8 cellular contexts compared by ENCODE assay signal in genomic region chr11:59173964-59174663, GRCh38. TPM values are rescaled to one million over a fixed set of nuclear protein-coding genes. Genes with fewer than 3 reads are reported as not detected.
DNase-seq lines count a peak whose midpoint lies in the region; ATAC-seq and TF ChIP-seq lines count a peak whose summit lies in the region.

No MANE protein-coding gene starts in this region.

- peaks cover 0 to 27% (median 10%) of the 10 kb centered on the region in 12 donors for H3K4me1 ChIP-seq in heart left ventricle
- H3K4me1 ChIP-seq in colonic mucosa: peaks cover 5% of the 10 kb centered on the region

- peak overlapping the region in 8 of 12 donors; percentile 10 to 68 (median 48) for H3K27ac ChIP-seq in heart left ventricle
- peak overlapping the region; percentile 91 for H3K27ac ChIP-seq in colonic mucosa

- H3K27ac Mint-ChIP-seq in mesothelial cell of epicardium: peak overlapping the region; percentile 96
- H3K27ac Mint-ChIP-seq in activated T-helper 2 cell treated with anti-CD3 and anti-CD28 coated beads, Interferon-gamma antibody, Interleukin-2, Interleukin-4, amounts not matched to agents 10 μg/mL and 5 μg/mL and 100 μg/mL, durations not matched to agents 14 hours and 24 hours and 36 hours: no peak overlapping the region

- peaks cover 10% of the 10 kb centered on the region for H3K36me3 Mint-ChIP-seq in mesothelial cell of epicardium
- H3K36me3 Mint-ChIP-seq in activated T-helper 2 cell treated with anti-CD3 and anti-CD28 coated beads, Interferon-gamma antibody, Interleukin-2, Interleukin-4, amounts not matched to agents 10 μg/mL and 5 μg/mL and 100 μg/mL, durations not matched to agents 14 hours and 24 hours and 36 hours (ENCODE audit: low read depth): no peaks in the 10 kb centered on the region

- peak in 1 of 4 donors; percentile 3 for ATAC-seq in heart left ventricle
- no peak for ATAC-seq in Right ventricle myocardium superior (ENCODE audit: poor library complexity)
- no peak for ATAC-seq in HG02852 (IDR thresholded peaks at IDR 0.05; ENCODE audit: unreplicated experiment)

- H3K4me3 ChIP-seq in heart left ventricle (peak overlapping the region in 10 of 12 donors; percentile 62 to 79 (median 66)), colonic mucosa (peak overlapping the region; percentile 61)

- H3K4me1 Mint-ChIP-seq in mesothelial cell of epicardium: peaks cover 42% of the 10 kb centered on the region
- H3K4me1 Mint-ChIP-seq in activated T-helper 2 cell treated with anti-CD3 and anti-CD28 coated beads, Interferon-gamma antibody, Interleukin-2, Interleukin-4, amounts not matched to agents 10 μg/mL and 5 μg/mL and 100 μg/mL, durations not matched to agents 14 hours and 24 hours and 36 hours (ENCODE audit: low read depth): peaks cover 11% of the 10 kb centered on the region

- peak overlapping the region; percentile 90 to 99 for H3K9ac ChIP-seq in colonic mucosa (ENCODE audit: low read depth in 2 of 2, low read length in 2 of 2)

- DNase-seq in heart left ventricle: no peak
- DNase-seq in Right ventricle myocardium superior: no peak
- peak; percentile 92 for DNase-seq in colonic mucosa
- DNase-seq in mesothelial cell of epicardium (ENCODE audit: low spot score in 2 of 2, unreplicated experiment in 2 of 2): no peak
- DNase-seq in ureter (ENCODE audit: low spot score): peak; percentile 89
- no peak for DNase-seq in activated T-helper 2 cell treated with anti-CD3 and anti-CD28 coated beads, Interferon-gamma antibody, Interleukin-2, Interleukin-4, amounts not matched to agents 10 μg/mL and 5 μg/mL and 100 μg/mL, durations not matched to agents 14 hours and 24 hours and 36 hours (ENCODE audit: low spot score)
- no peak for DNase-seq in NCI-H748 treated with DMSO at 0.1 percent for 48 hours (lab: John Stamatoyannopoulos, UW)

- H3K9me3 Mint-ChIP-seq in mesothelial cell of epicardium: no peaks in the 10 kb centered on the region
- H3K9me3 Mint-ChIP-seq in activated T-helper 2 cell treated with anti-CD3 and anti-CD28 coated beads, Interferon-gamma antibody, Interleukin-2, Interleukin-4, amounts not matched to agents 10 μg/mL and 5 μg/mL and 100 μg/mL, durations not matched to agents 14 hours and 24 hours and 36 hours: no peaks in the 10 kb centered on the region

- no peak for TF ChIP-seq POLR2A in heart left ventricle (IDR thresholded peaks at IDR 0.05)

- H3K36me3 ChIP-seq in heart left ventricle (no peaks in the 10 kb centered on the region), colonic mucosa (no peaks in the 10 kb centered on the region)

- H3K4me3 Mint-ChIP-seq in mesothelial cell of epicardium: peak overlapping the region; percentile 92
- no peak overlapping the region for H3K4me3 Mint-ChIP-seq in activated T-helper 2 cell treated with anti-CD3 and anti-CD28 coated beads, Interferon-gamma antibody, Interleukin-2, Interleukin-4, amounts not matched to agents 10 μg/mL and 5 μg/mL and 100 μg/mL, durations not matched to agents 14 hours and 24 hours and 36 hours (ENCODE audit: low read depth)

- no peaks in the 10 kb centered on the region for H3K27me3 ChIP-seq in heart left ventricle
- no peaks in the 10 kb centered on the region for H3K27me3 ChIP-seq in colonic mucosa

- intact Hi-C loops in heart left ventricle (cut with DNase I) (loop anchor here in 8 of 10 donors (2.0 to 10.0 kb wide), 8 partner anchors 31 to 261 kb away; partner anchors contain the start of genes OR5A2 (in 2 of the 8) and OR5A1 (in 1 of the 8)), Right ventricle myocardium superior (cut with DNase I) (loop anchor here (2.0 to 10.0 kb wide), 2 partner anchors 35 to 111 kb away; no protein-coding TSS in a partner anchor), colonic mucosa (cut with DNase I) (loop anchor here (2.0 kb wide), 1 partner anchor 13 kb away; no protein-coding TSS in a partner anchor)
- intact Hi-C loops in activated T-helper 2 cell treated with anti-CD3 and anti-CD28 coated beads, Interferon-gamma antibody, Interleukin-2, Interleukin-4, amounts not matched to agents 10 μg/mL and 5 μg/mL and 100 μg/mL, durations not matched to agents 14 hours and 24 hours and 36 hours (cut with micrococcal nuclease): no loop called here

- no peak for TF ChIP-seq CTCF in heart left ventricle (IDR thresholded peaks at IDR 0.05)
- TF ChIP-seq CTCF in colonic mucosa (IDR thresholded peaks at IDR 0.05): no peak
- TF ChIP-seq CTCF in mesothelial cell of epicardium (IDR thresholded peaks at IDR 0.05; ENCODE audit: unreplicated experiment): no peak

- WGBS in heart left ventricle, 4 donors: 39 to 54% (median 50%) methylated on average over 6 to 7 of the region's 7 CpGs

- no peaks in the 10 kb centered on the region for H3K27me3 Mint-ChIP-seq in mesothelial cell of epicardium (ENCODE audit: low read depth)
- peaks cover 54% of the 10 kb centered on the region for H3K27me3 Mint-ChIP-seq in activated T-helper 2 cell treated with anti-CD3 and anti-CD28 coated beads, Interferon-gamma antibody, Interleukin-2, Interleukin-4, amounts not matched to agents 10 μg/mL and 5 μg/mL and 100 μg/mL, durations not matched to agents 14 hours and 24 hours and 36 hours (ENCODE audit: low read depth)

- peaks cover 0 to 4% (median under 1%) of the 10 kb centered on the region in 12 donors for H3K9me3 ChIP-seq in heart left ventricle
- H3K9me3 ChIP-seq in colonic mucosa: no peaks in the 10 kb centered on the region

RNA-seq across cellular contexts. Expression of gene DTX4, which starts 2.2 kb away (rescaled TPM):
- total RNA-seq in heart left ventricle: 1 to 10 TPM in 8 of 9 donors, under 1 TPM in 1; 0.74 to 6.8 (median 2.1) TPM
- polyA plus RNA-seq in heart left ventricle: 1 to 10 TPM in 1 of 2 donors, under 1 TPM in 1; 0.76 to 1.1 TPM
- 1.7 TPM for total RNA-seq in Right ventricle myocardium superior
- 10 to 100 TPM; 54.7 to 59.7 TPM for total RNA-seq in colonic mucosa
- total RNA-seq in mesothelial cell of epicardium: 37.7 to 42.3 TPM (median 39.4 TPM) in 3 replicates
- total RNA-seq in ureter: 126 TPM
- total RNA-seq in activated T-helper 2 cell treated with anti-CD3 and anti-CD28 coated beads, Interferon-gamma antibody, Interleukin-2, Interleukin-4, amounts not matched to agents 10 μg/mL and 5 μg/mL and 100 μg/mL, durations not matched to agents 14 hours and 24 hours and 36 hours: 0.09 and 0.68 TPM in 2 replicates

RNA-seq across cellular contexts. Expression of gene FAM111A, which starts 31.5 kb away (rescaled TPM):
- total RNA-seq in heart left ventricle: 10 to 100 TPM in 3 of 9 donors, 1 to 10 TPM in 6; 4.1 to 38.3 (median 9.1) TPM
- 1 to 10 TPM; 3.3 to 8.0 TPM for polyA plus RNA-seq in heart left ventricle
- total RNA-seq in Right ventricle myocardium superior: 8.8 TPM
- total RNA-seq in colonic mucosa: 10 to 100 TPM; 24.9 to 38.1 TPM
- total RNA-seq in mesothelial cell of epicardium: 40.5 to 41.7 TPM (median 40.8 TPM) in 3 replicates
- total RNA-seq in ureter: 42.8 TPM
- total RNA-seq in activated T-helper 2 cell treated with anti-CD3 and anti-CD28 coated beads, Interferon-gamma antibody, Interleukin-2, Interleukin-4, amounts not matched to agents 10 μg/mL and 5 μg/mL and 100 μg/mL, durations not matched to agents 14 hours and 24 hours and 36 hours: 66.2 and 69.1 TPM in 2 replicates

RNA-seq across cellular contexts. Expression of gene MPEG1, which starts 38.6 kb away (rescaled TPM):
- 10 to 100 TPM in 3 of 9 donors, 1 to 10 TPM in 6; 2.8 to 78.6 (median 7.1) TPM for total RNA-seq in heart left ventricle
- 1 to 10 TPM; 1.4 to 3.6 TPM for polyA plus RNA-seq in heart left ventricle
- 13.8 TPM for total RNA-seq in Right ventricle myocardium superior
- 10 to 100 TPM in 1 of 2 donors, 1 to 10 TPM in 1; 4.7 to 17.6 TPM for total RNA-seq in colonic mucosa
- total RNA-seq in mesothelial cell of epicardium: not detected in 3 replicates
- total RNA-seq in ureter: 9.4 TPM
- 0.05 TPM in 1 of 2 replicates, not detected in the other for total RNA-seq in activated T-helper 2 cell treated with anti-CD3 and anti-CD28 coated beads, Interferon-gamma antibody, Interleukin-2, Interleukin-4, amounts not matched to agents 10 μg/mL and 5 μg/mL and 100 μg/mL, durations not matched to agents 14 hours and 24 hours and 36 hours

Comparison
In these comparisons a context has a peak if more than half of its experiments do, and no peak if none do; other contexts are left out.
1. DNase-seq: peak in colonic mucosa (single experiment) and ureter (single experiment); none in heart left ventricle (0 of 5), Right ventricle myocardium superior (single experiment), mesothelial cell of epicardium (0 of 2), activated T-helper 2 cell treated with anti-CD3 and anti-CD28 coated beads, Interferon-gamma antibody, Interleukin-2, Interleukin-4, amounts not matched to agents 10 μg/mL and 5 μg/mL and 100 μg/mL, durations not matched to agents 14 hours and 24 hours and 36 hours (single experiment) and NCI-H748 treated with DMSO at 0.1 percent for 48 hours (single experiment).